ENCODE assay signal across 14 cellular contexts in the genomic region with DNA sequence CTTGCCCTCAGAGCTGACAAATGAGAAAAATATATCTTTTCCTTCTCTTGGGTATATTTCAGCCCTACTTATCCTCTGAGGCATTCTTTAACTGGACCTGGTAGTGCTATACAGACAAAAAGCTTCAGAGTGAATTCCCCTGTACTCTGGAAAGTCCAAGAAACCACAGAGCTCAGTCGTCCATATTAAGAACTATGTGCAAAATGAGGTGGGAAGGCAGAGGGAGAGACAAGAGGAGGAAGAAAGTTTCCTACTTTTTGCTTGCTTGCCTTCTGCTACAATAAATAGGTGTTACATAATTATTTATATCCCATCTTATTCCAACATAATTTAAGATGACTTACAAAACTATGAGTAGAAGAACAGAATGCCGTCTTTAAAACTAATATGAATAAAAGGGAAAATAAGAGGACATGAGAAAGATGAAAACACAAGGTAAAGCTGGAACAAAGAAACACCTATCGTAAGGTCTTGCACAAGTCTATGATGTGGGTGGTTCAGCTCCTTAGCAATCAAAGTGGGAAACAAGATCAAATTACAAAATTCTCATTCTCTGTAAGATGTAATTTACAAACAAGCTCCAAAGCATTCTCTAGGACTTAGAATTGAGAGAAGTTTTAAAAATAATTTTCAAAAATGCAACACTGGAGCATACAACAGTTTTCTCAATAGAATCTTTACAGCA.
DNase-seq lines count a peak whose midpoint lies in the region; ATAC-seq and TF ChIP-seq lines count a peak whose summit lies in the region.
"Had no signal": no experiment of that assay in that cellular context is flagged by ENCODE, and none has a peak within 500 bp of the region (broad histone marks: within the 10 kb centered on the region; RNA-seq: fewer than 3 reads in every experiment).

No MANE protein-coding gene starts in this region.

- POLR2A ChIA-PET in RWPE1 (lab: Yijun Ruan, JAX; ENCODE audit: low non-redundant PET): no interaction called here

- ATAC-seq in foreskin keratinocyte: no peak
- ATAC-seq in GM18867 (IDR thresholded peaks at IDR 0.05; ENCODE audit: unreplicated experiment): no peak

- DNase-seq in DMS 273 (lab: John Stamatoyannopoulos, UW; ENCODE audit: unreplicated experiment) (peak; percentile 15), DMS 273 treated with DMSO at 0.1 percent for 48 hours (lab: John Stamatoyannopoulos, UW) (no peak), RWPE1 (ENCODE audit: low spot score) (peak; percentile 8), glomerular visceral epithelial cell (ENCODE audit: extremely low spot score) (peak; percentile 50), renal cortical epithelial cell (ENCODE audit: low read depth) (peak; percentile 72), foreskin keratinocyte (no peak), NCI-H2196 treated with DMSO at 0.1 percent for 48 hours (lab: John Stamatoyannopoulos, UW; ENCODE audit: unreplicated experiment) (no peak)
- DNase-seq: activated T-cell treated with anti-CD3 and anti-CD28 coated beads for 4 hours, amniotic stem cell, Caco-2, NCI-H446 treated with DMSO at 0.1 percent for 48 hours had no signal

- no peaks in the 10 kb centered on the region for H3K4me1 ChIP-seq in foreskin keratinocyte

- H3K27ac ChIP-seq in RWPE1 (no peak overlapping the region), foreskin keratinocyte (no peak overlapping the region)
- H3K27ac ChIP-seq: 22Rv1, tibial nerve had no signal

- CTCF ChIA-PET in RWPE1 (lab: Yijun Ruan, JAX): interaction anchor here (0.6 kb wide), 1 partner anchor 121 kb away, joined by 5 read pairs; no protein-coding TSS in a partner anchor

- TF ChIP-seq CTCF in RWPE1 (conservative IDR thresholded peaks at IDR 0.05; ENCODE audit: low read depth): no peak
- no peak for TF ChIP-seq CTCF in foreskin keratinocyte (conservative IDR thresholded peaks at IDR 0.05)

- no peaks in the 10 kb centered on the region for H3K27me3 ChIP-seq in foreskin keratinocyte
- H3K27me3 ChIP-seq: tibial nerve had no signal

Comparison
In these comparisons a context has a peak if more than half of its experiments do, and no peak if none do; other contexts are left out.
1. DNase-seq: peak in DMS 273 (single experiment), RWPE1 (single experiment), glomerular visceral epithelial cell (single experiment) and renal cortical epithelial cell (single experiment); none in DMS 273 treated with DMSO at 0.1 percent for 48 hours (single experiment), foreskin keratinocyte (0 of 2) and NCI-H2196 treated with DMSO at 0.1 percent for 48 hours (single experiment).